ENCODE assay signal across 24 cellular contexts in the genomic region with DNA sequence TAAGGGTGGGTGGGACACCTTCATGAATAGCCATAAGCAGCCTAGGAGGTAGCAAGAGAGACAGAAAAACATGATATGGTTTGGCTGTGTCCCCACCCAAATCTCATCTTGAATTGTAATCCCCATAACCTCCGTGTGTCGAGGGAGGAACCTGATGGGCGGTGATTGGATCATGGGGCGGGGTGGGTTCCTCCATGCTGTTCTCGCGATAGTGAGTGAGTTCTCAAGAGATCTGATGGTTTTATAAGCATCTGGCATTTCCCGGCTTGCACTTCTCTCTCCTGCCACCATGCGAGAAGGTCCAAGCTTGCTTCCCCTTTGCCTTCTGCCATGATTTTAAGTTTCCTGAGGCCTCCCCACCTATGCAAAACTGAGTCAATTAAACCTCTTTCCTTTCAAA.
"Had no signal": no experiment of that assay in that cellular context is flagged by ENCODE, and none has a peak within 500 bp of the region (broad histone marks: within the 10 kb centered on the region; RNA-seq: fewer than 3 reads in every experiment).

No MANE protein-coding gene starts in this region.

- H3K27me3 ChIP-seq: MG63, SJSA1 had no signal

- H3K4me2 ChIP-seq: SK-N-SH had no signal

- ATAC-seq: T-cell had no signal

- H3K9me3 ChIP-seq: MG63, SJSA1, SK-N-SH had no signal

- DNase-seq: Karpas-422, KG1, MG63, NCI-H1092, NCI-H1105 treated with DMSO at 0.1 percent for 48 hours, NCI-H1417 treated with DMSO at 0.1 percent for 48 hours, NCI-H146, NCI-H187, NCI-H2029, NCI-H2081 treated with DMSO at 0.1 percent for 48 hours, NCI-H2171, NCI-H226, NCI-H446 treated with DMSO at 0.1 percent for 48 hours, NCI-H510A treated with DMSO at 0.1 percent for 48 hours, NCI-H526, Right ventricle myocardium superior, RPMI8226, SIG-M5, SK-N-SH, SW 1271, T-cell had no signal

- FAIRE-seq: HTR-8/SVneo, RCC 7860 had no signal

- H3K36me3 ChIP-seq: MG63, SJSA1 had no signal

- H3K4me3 ChIP-seq: MG63, SJSA1 had no signal

- H3K9ac ChIP-seq: SK-N-SH had no signal

- H3K4me1 ChIP-seq: SJSA1 had no signal

- H3K27ac ChIP-seq: SJSA1 had no signal
